ENCODE assay signal across 9 cellular contexts in the genomic region with DNA sequence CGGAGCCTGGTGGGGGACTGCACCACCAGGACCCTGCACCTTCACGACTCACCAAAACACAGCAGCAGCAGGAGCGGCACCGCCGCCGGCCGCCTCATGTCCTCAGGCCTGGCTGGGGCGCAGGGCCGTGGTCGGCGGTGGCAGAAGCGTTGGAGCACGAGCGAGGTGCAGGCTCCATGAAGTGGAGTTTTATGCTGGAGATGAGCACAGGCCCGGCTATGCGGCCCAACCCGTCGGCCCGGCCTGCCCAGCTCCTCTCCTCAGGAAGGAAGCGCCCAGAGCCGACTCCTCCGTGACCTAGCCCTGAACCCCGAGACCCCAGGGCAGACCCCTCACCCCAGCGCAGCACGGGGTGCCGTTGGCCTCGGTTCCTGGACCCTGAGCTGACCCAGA. TPM values are rescaled to one million over a fixed set of nuclear protein-coding genes. Genes with fewer than 3 reads are reported as not detected.
A peak's percentile ranks its signal among the peaks of the same experiment; 100 is the strongest.
DNase-seq lines count a peak whose midpoint lies in the region; ATAC-seq and TF ChIP-seq lines count a peak whose summit lies in the region.
"Had no signal": no experiment of that assay in that cellular context is flagged by ENCODE, and none has a peak within 500 bp of the region (broad histone marks: within the 10 kb centered on the region; RNA-seq: fewer than 3 reads in every experiment).

PRSS27 (minus strand) TSS at position 162 of the 393 bp plus-strand sequence; CDS start at position 98, 64 bp downstream.

- H3K27me3 Mint-ChIP-seq in brain: peaks cover 6% of the 10 kb centered on the region

- ATAC-seq in left ventricle myocardium superior (no peak), upper lobe of left lung (ENCODE audit: low FRiP score in 2 of 2) (no peak), HG03439 (IDR thresholded peaks at IDR 0.05; ENCODE audit: unreplicated experiment) (no peak)

- H3K23ac ChIP-seq in mesendoderm (ENCODE audit: low read length): no peak within 1 kb of the TSS

- H3K18ac ChIP-seq in mesendoderm (ENCODE audit: low read length): peak within 1 kb of the TSS; percentile 43

- no peaks in the 10 kb centered on the region for H3K4me1 Mint-ChIP-seq in brain

- peak within 1 kb of the TSS; percentile 81 to 84 (median 83) for H3K4me3 Mint-ChIP-seq in brain

- TF ChIP-seq CTCF in cardiac muscle cell (IDR thresholded peaks at IDR 0.05; ENCODE audit: low read depth, low read length) (no peak), brain (conservative IDR thresholded peaks at IDR 0.05) (no peak), upper lobe of left lung (IDR thresholded peaks at IDR 0.05) (no peak)

- TF ChIP-seq POLR2A in upper lobe of left lung (IDR thresholded peaks at IDR 0.05): no peak

- peak within 1 kb of the TSS; percentile 38 for H3K4me2 ChIP-seq in mesendoderm (ENCODE audit: low read length)

- TF ChIP-seq EP300 in upper lobe of left lung (IDR thresholded peaks at IDR 0.05): no peak

- H2BK15ac ChIP-seq in mesendoderm (replicated peaks; ENCODE audit: low read depth): no peak within 1 kb of the TSS

- peak within 1 kb of the TSS; percentile 90 for H3K56ac ChIP-seq in mesendoderm (ENCODE audit: low read length)

- no peaks in the 10 kb centered on the region for H3K79me2 ChIP-seq in mesendoderm (ENCODE audit: control insufficient read depth, insufficient read depth, low read length)

- no peaks in the 10 kb centered on the region for H3K79me1 ChIP-seq in mesendoderm (ENCODE audit: low read length)

- H2AK5ac ChIP-seq in mesendoderm (ENCODE audit: low read length): no peak within 1 kb of the TSS

- H3K4me3 ChIP-seq in cardiac muscle cell (peak within 1 kb of the TSS; percentile 49), mesendoderm (ENCODE audit: low read length) (peak within 1 kb of the TSS; percentile 40), upper lobe of left lung (peak within 1 kb of the TSS; percentile 60 to 78 (median 68))

- no peak within 1 kb of the TSS for H2BK120ac ChIP-seq in mesendoderm (ENCODE audit: low read depth, low read length)

- no peaks in the 10 kb centered on the region for H3K9me3 ChIP-seq in cardiac muscle cell (ENCODE audit: low read depth)
- H3K9me3 ChIP-seq in upper lobe of left lung: no peaks in the 10 kb centered on the region

- H3K36me3 ChIP-seq in cardiac muscle cell (no peaks in the 10 kb centered on the region), mesendoderm (ENCODE audit: control insufficient read depth, insufficient read depth, low read length) (no peaks in the 10 kb centered on the region), upper lobe of left lung (no peaks in the 10 kb centered on the region)

- peak within 1 kb of the TSS in 3 of 5 experiments; percentile 73 to 90 (median 78) for H3K27ac Mint-ChIP-seq in brain

- H3K27ac ChIP-seq in cardiac muscle cell (peak within 1 kb of the TSS; percentile 64), mesendoderm (ENCODE audit: low read depth, low read length) (peak within 1 kb of the TSS; percentile 66), upper lobe of left lung (peak within 1 kb of the TSS; percentile 73 to 90 (median 84))

- DNase-seq in cardiac muscle cell (ENCODE audit: low read depth in 1 of 2, low spot score in 1 of 2) (no peak), left ventricle myocardium superior (no peak), mesendoderm (no peak), upper lobe of left lung (peak in 1 of 2 donors; percentile 87), 8988T (no peak), NOMO-1 treated with DMSO at 0.1 percent for 48 hours (lab: John Stamatoyannopoulos, UW; ENCODE audit: unreplicated experiment) (no peak)
- DNase-seq: central memory CD4-positive, alpha-beta T cell had no signal

- intact Hi-C loops in left ventricle myocardium superior (cut with micrococcal nuclease): no loop called here

- H3K4me1 ChIP-seq in cardiac muscle cell (ENCODE audit: low read depth): no peaks in the 10 kb centered on the region
- no peaks in the 10 kb centered on the region for H3K4me1 ChIP-seq in mesendoderm (ENCODE audit: control insufficient read depth, low read depth, low read length)
- H3K4me1 ChIP-seq in upper lobe of left lung: peaks cover 17 to 40% (median 33%) of the 10 kb centered on the region in 4 donors

- peak within 1 kb of the TSS; percentile 71 for H4K5ac ChIP-seq in mesendoderm (ENCODE audit: low read length)

- peak within 1 kb of the TSS; percentile 78 for H3K9ac ChIP-seq in mesendoderm (ENCODE audit: low read length)

- H3K4ac ChIP-seq in mesendoderm (ENCODE audit: low read depth, low read length): no peak within 1 kb of the TSS

- no peaks in the 10 kb centered on the region for H3K36me3 Mint-ChIP-seq in brain

- H3K9me3 Mint-ChIP-seq in brain: no peaks in the 10 kb centered on the region

- peak within 1 kb of the TSS; percentile 66 for H4K8ac ChIP-seq in mesendoderm (ENCODE audit: low read depth, low read length)

- H3K27me3 ChIP-seq in cardiac muscle cell (no peaks in the 10 kb centered on the region), mesendoderm (ENCODE audit: insufficient read depth, low read length, poor library complexity) (no peaks in the 10 kb centered on the region), upper lobe of left lung (peaks cover 0 to 3% (median 0%) of the 10 kb centered on the region in 4 donors)

- no CpG with 5 or more reads among the region's 27 CpGs for WGBS in mesendoderm (ENCODE audit: extremely low coverage, insufficient coverage, low lambda C conversion rate)
- WGBS in upper lobe of left lung, 2 donors: 88 to 89% methylated on average over 10 to 25 of the region's 27 CpGs

- H2BK5ac ChIP-seq in mesendoderm (ENCODE audit: low read length): no peak within 1 kb of the TSS

RNA-seq across cellular contexts. Expression of gene PRSS27, which starts in this region (rescaled TPM):
- total RNA-seq in cardiac muscle cell (13.0 and 17.0 TPM in 2 replicates), left ventricle myocardium superior (0.12 TPM), upper lobe of left lung (1 to 10 TPM in 5 of 6 donors, under 1 TPM in 1; 0.91 to 8.1 (median 1.8) TPM)
- polyA plus RNA-seq in cardiac muscle cell (12.1 and 14.5 TPM in 2 replicates), brain (ENCODE audit: insufficient read depth, low read depth, low replicate concordance) (5.2 TPM)
- 0.97 TPM for polyA plus RNA-seq in mesendoderm (2013, experiment 1 of 2)
- polyA plus RNA-seq in mesendoderm (2013, experiment 2 of 2): 1.0 TPM
